In the genomic region with DNA sequence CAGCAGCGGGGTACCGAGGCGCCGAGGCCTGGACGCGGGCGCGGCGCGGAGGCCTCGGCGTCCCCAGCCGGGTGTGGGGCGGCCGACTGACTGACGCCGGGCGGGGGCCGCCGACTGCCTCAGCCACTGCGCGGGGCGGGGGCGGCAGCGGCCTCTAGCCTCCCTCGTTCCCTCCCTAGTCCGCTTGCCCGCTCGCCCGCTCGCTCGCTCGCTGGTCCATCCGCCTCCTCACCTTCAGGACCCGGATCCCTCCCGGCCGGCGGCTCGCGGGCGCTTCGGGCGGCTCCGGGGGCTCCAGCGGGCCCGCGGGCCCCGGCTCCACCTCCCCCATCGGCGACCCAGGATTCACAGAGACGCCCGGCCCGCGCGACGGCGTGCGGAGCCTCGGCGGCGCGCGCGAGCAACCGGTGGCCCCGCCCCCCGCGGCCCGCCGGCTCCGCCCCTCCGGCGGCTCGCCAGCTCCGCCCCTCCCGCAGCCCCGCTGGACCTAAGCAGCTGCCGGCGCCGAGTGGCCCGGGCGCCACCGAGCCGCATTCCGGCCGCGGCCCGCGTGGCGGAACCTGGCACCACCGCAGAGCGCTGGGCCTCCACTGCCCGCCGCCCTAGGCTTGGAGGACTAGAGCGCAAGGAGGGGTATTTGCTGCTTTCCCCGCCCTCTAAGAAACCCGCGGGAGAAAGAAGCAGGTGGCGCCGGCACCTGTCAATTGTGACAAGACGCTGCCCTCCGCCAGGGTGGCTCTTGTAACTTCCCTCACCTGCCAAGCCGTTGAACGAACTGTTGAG, we compare ENCODE assay signal across 8 cellular contexts. TPM values are rescaled to one million over a fixed set of nuclear protein-coding genes. Genes with fewer than 3 reads are reported as not detected.
DNase-seq lines count a peak whose midpoint lies in the region; ATAC-seq and TF ChIP-seq lines count a peak whose summit lies in the region.

No MANE protein-coding gene starts in this region.

- peaks cover 33% of the 10 kb centered on the region for H3K4me1 ChIP-seq in lower lobe of right lung

- peaks cover 2% of the 10 kb centered on the region for H3K36me3 ChIP-seq in lower lobe of right lung

- TF ChIP-seq CTCF in AG09309 (IDR thresholded peaks at IDR 0.05; ENCODE audit: control insufficient read depth, insufficient read depth, low read depth, low read length, missing control alignments) (no peak), dorsolateral prefrontal cortex (IDR thresholded peaks at IDR 0.05 in 54 of 56, conservative IDR thresholded peaks at IDR 0.05 in 2 of 56; ENCODE audit: low read depth in 1 of 56, partially characterized antibody in 56 of 56) (peak in 19 of 56 donors; percentile 8 to 42 (median 27)), lower lobe of right lung (IDR thresholded peaks at IDR 0.05) (no peak)

- DNase-seq in AG09309 (ENCODE audit: low read depth), result no peak
- peak; percentile 78 to 86 for DNase-seq in NCI-H524 (lab: John Stamatoyannopoulos, UW)
- DNase-seq in activated CD4-positive, alpha-beta T cell treated with anti-CD3 and anti-CD28 coated beads, Interleukin-2, amount 50 U/mL, for 4 hours, result peak; percentile 69 to 72
- peak; percentile 56 to 86 (median 74) for DNase-seq in dorsolateral prefrontal cortex
- DNase-seq in lower lobe of right lung, result peak; percentile 80
- DNase-seq in stimulated activated CD4-positive, alpha-beta T cell treated with anti-CD3 and anti-CD28 coated beads, TNF-alpha, amount 100 ng/mL, for 1 hour (ENCODE audit: low read depth in 3 of 3, low spot score in 1 of 3), result peak; percentile 40 to 73 (median 48)

- ATAC-seq in GM18861 (IDR thresholded peaks at IDR 0.05; ENCODE audit: unreplicated experiment) (peak; percentile 59), HG03095 (IDR thresholded peaks at IDR 0.05; ENCODE audit: unreplicated experiment) (peak; percentile 75), lower lobe of right lung (peak; percentile 94 to 95)

- H3K27ac ChIP-seq in dorsolateral prefrontal cortex, result peak overlapping the region in 58 of 59 donors; percentile 46 to 94 (median 88)
- H3K27ac ChIP-seq in lower lobe of right lung, result peak overlapping the region; percentile 90

- H3K4me3 ChIP-seq in AG09309 (ENCODE audit: control insufficient read depth, low read depth, low read length), result peak overlapping the region; percentile 63
- H3K4me3 ChIP-seq in dorsolateral prefrontal cortex, result peak overlapping the region; percentile 59 to 98 (median 86)
- H3K4me3 ChIP-seq in lower lobe of right lung, result peak overlapping the region; percentile 89

- intact Hi-C loops in dorsolateral prefrontal cortex (cut with DNase I), result loop anchor here (10.0 kb wide), 4 partner anchors 81 to 239 kb away; a partner anchor contains a TSS
- intact Hi-C loops in lower lobe of right lung (cut with DNase I), result no loop called here

- H3K27me3 ChIP-seq in dorsolateral prefrontal cortex (no peaks in the 10 kb centered on the region), lower lobe of right lung (ENCODE audit: low read depth) (no peaks in the 10 kb centered on the region)

- no peaks in the 10 kb centered on the region for H3K9me3 ChIP-seq in lower lobe of right lung

RNA-seq across cellular contexts. Expression of a gene that starts 0.8 kb away (rescaled TPM):
- total RNA-seq in dorsolateral prefrontal cortex (10 to 100 TPM; 20.7 to 60.6 (median 39.9) TPM), lower lobe of right lung (6.6 TPM)
